In genomic region chr20:51767018-51767866, GRCh38 we compare ENCODE assay signal across 8 cellular contexts. TPM values are rescaled to one million over a fixed set of nuclear protein-coding genes. Genes with fewer than 3 reads are reported as not detected.
DNase-seq lines count a peak whose midpoint lies in the region; ATAC-seq and TF ChIP-seq lines count a peak whose summit lies in the region.

No MANE protein-coding gene starts in this region.

- H3K4me1 ChIP-seq in foreskin keratinocyte (no peaks in the 10 kb centered on the region), stomach smooth muscle (ENCODE audit: control insufficient read depth, insufficient read depth, low read length) (peaks cover 12% of the 10 kb centered on the region)

- peak overlapping the region; percentile 79 to 82 for H3K9ac ChIP-seq in stomach smooth muscle (ENCODE audit: low read length in 2 of 2)

- DNase-seq in AG08396 (ENCODE audit: low spot score), result peak; percentile 55
- DNase-seq in H4 (ENCODE audit: low spot score), result peak; percentile 57
- peak; percentile 80 to 87 for DNase-seq in NCI-H524 (lab: John Stamatoyannopoulos, UW)
- DNase-seq in activated T-helper 1 cell treated with anti-CD3 and anti-CD28 coated beads, Interleukin-12 subunit alpha, Interleukin-12 subunit beta, Interleukin-2, Interleukin-4 antibody, amounts not matched to agents 30 ng/mL and 10 ng/mL and 1 ng/mL, durations not matched to agents 14 hours and 24 hours and 36 hours (ENCODE audit: low spot score), result peak; percentile 60
- peak; percentile 44 to 64 for DNase-seq in foreskin keratinocyte
- peak; percentile 52 for DNase-seq in natural killer cell

- peaks cover 5% of the 10 kb centered on the region for H3K27me3 ChIP-seq in foreskin keratinocyte
- no peaks in the 10 kb centered on the region for H3K27me3 ChIP-seq in stomach smooth muscle (ENCODE audit: control insufficient read depth in 1 of 2, insufficient read depth in 2 of 2, low read length in 2 of 2)

- H3K4me3 Mint-ChIP-seq in activated T-helper 1 cell treated with anti-CD3 and anti-CD28 coated beads, Interleukin-12 subunit alpha, Interleukin-12 subunit beta, Interleukin-2, Interleukin-4 antibody, amounts not matched to agents 30 ng/mL and 10 ng/mL and 1 ng/mL, durations not matched to agents 14 hours and 24 hours and 36 hours, result peak overlapping the region; percentile 69
- peak overlapping the region; percentile 85 for H3K4me3 Mint-ChIP-seq in natural killer cell

- H3K4me3 ChIP-seq in stomach smooth muscle (ENCODE audit: low read length in 2 of 2), result peak overlapping the region; percentile 87 to 92

- intact Hi-C loops in activated T-helper 1 cell treated with anti-CD3 and anti-CD28 coated beads, Interleukin-12 subunit alpha, Interleukin-12 subunit beta, Interleukin-2, Interleukin-4 antibody, amounts not matched to agents 30 ng/mL and 10 ng/mL and 1 ng/mL, durations not matched to agents 14 hours and 24 hours and 36 hours (cut with micrococcal nuclease), result loop anchor here (1.0 to 10.0 kb wide), 5 partner anchors 34 to 132 kb away; no protein-coding TSS in a partner anchor
- intact Hi-C loops in natural killer cell (cut with micrococcal nuclease), result no loop called here

- H3K9me3 Mint-ChIP-seq in activated T-helper 1 cell treated with anti-CD3 and anti-CD28 coated beads, Interleukin-12 subunit alpha, Interleukin-12 subunit beta, Interleukin-2, Interleukin-4 antibody, amounts not matched to agents 30 ng/mL and 10 ng/mL and 1 ng/mL, durations not matched to agents 14 hours and 24 hours and 36 hours, result no peaks in the 10 kb centered on the region
- H3K9me3 Mint-ChIP-seq in natural killer cell, result no peaks in the 10 kb centered on the region

- TF ChIP-seq CTCF in foreskin keratinocyte (conservative IDR thresholded peaks at IDR 0.05) (peak; percentile 8), natural killer cell (IDR thresholded peaks at IDR 0.05) (no peak)

- peak overlapping the region; percentile 33 for H3K27ac ChIP-seq in foreskin keratinocyte
- peak overlapping the region; percentile 18 for H3K27ac ChIP-seq in stomach smooth muscle (ENCODE audit: low read length)

- H3K36me3 Mint-ChIP-seq in activated T-helper 1 cell treated with anti-CD3 and anti-CD28 coated beads, Interleukin-12 subunit alpha, Interleukin-12 subunit beta, Interleukin-2, Interleukin-4 antibody, amounts not matched to agents 30 ng/mL and 10 ng/mL and 1 ng/mL, durations not matched to agents 14 hours and 24 hours and 36 hours (ENCODE audit: low read depth), result peaks cover 5% of the 10 kb centered on the region
- no peaks in the 10 kb centered on the region for H3K36me3 Mint-ChIP-seq in natural killer cell

- peaks cover 9% of the 10 kb centered on the region for H3K4me1 Mint-ChIP-seq in activated T-helper 1 cell treated with anti-CD3 and anti-CD28 coated beads, Interleukin-12 subunit alpha, Interleukin-12 subunit beta, Interleukin-2, Interleukin-4 antibody, amounts not matched to agents 30 ng/mL and 10 ng/mL and 1 ng/mL, durations not matched to agents 14 hours and 24 hours and 36 hours (ENCODE audit: low read depth)
- peaks cover 16 to 20% of the 10 kb centered on the region in 2 donors for H3K4me1 Mint-ChIP-seq in natural killer cell

- no peak overlapping the region for H3K27ac Mint-ChIP-seq in activated T-helper 1 cell treated with anti-CD3 and anti-CD28 coated beads, Interleukin-12 subunit alpha, Interleukin-12 subunit beta, Interleukin-2, Interleukin-4 antibody, amounts not matched to agents 30 ng/mL and 10 ng/mL and 1 ng/mL, durations not matched to agents 14 hours and 24 hours and 36 hours
- H3K27ac Mint-ChIP-seq in natural killer cell, result peak overlapping the region; percentile 22 to 67

- no peaks in the 10 kb centered on the region for H3K36me3 ChIP-seq in stomach smooth muscle (ENCODE audit: control insufficient read depth in 2 of 2, insufficient read depth in 2 of 2, low read length in 2 of 2)

- ATAC-seq in foreskin keratinocyte (peak; percentile 91), natural killer cell (peak; percentile 80 to 87 (median 84)), GM21528 (IDR thresholded peaks at IDR 0.05; ENCODE audit: low FRiP score, unreplicated experiment) (no peak)

- peaks cover 27% of the 10 kb centered on the region for H3K27me3 Mint-ChIP-seq in activated T-helper 1 cell treated with anti-CD3 and anti-CD28 coated beads, Interleukin-12 subunit alpha, Interleukin-12 subunit beta, Interleukin-2, Interleukin-4 antibody, amounts not matched to agents 30 ng/mL and 10 ng/mL and 1 ng/mL, durations not matched to agents 14 hours and 24 hours and 36 hours (ENCODE audit: insufficient read depth)
- H3K27me3 Mint-ChIP-seq in natural killer cell (ENCODE audit: low read depth in 2 of 2), result peaks cover 0 to 18% of the 10 kb centered on the region in 2 donors

- H3K9me3 ChIP-seq in stomach smooth muscle (ENCODE audit: control insufficient read depth in 2 of 2, low read length in 2 of 2), result no peaks in the 10 kb centered on the region

RNA-seq across cellular contexts. Expression of gene ATP9A, which starts 0.9 kb away (rescaled TPM):
- total RNA-seq in H4 (2014; rRNA removed; shearing (Covaris generic)), result 3.6 and 4.1 TPM in 2 replicates
- total RNA-seq in activated T-helper 1 cell treated with anti-CD3 and anti-CD28 coated beads, Interleukin-12 subunit alpha, Interleukin-12 subunit beta, Interleukin-2, Interleukin-4 antibody, amounts not matched to agents 30 ng/mL and 10 ng/mL and 1 ng/mL, durations not matched to agents 14 hours and 24 hours and 36 hours, result 19.6 and 20.6 TPM in 2 replicates
- total RNA-seq in foreskin keratinocyte (5.9 and 8.7 TPM in 2 replicates), natural killer cell (10 to 100 TPM in 1 of 3 donors, 1 to 10 TPM in 2; 1.4 to 46.8 (median 1.9) TPM)
- polyA plus RNA-seq in foreskin keratinocyte, result 1.1 and 1.7 TPM in 2 replicates

RNA-seq across cellular contexts. Expression of gene SALL4, which starts 35.1 kb away (rescaled TPM):
- not detected in 2 replicates for total RNA-seq in H4 (2014; rRNA removed; shearing (Covaris generic))
- total RNA-seq in activated T-helper 1 cell treated with anti-CD3 and anti-CD28 coated beads, Interleukin-12 subunit alpha, Interleukin-12 subunit beta, Interleukin-2, Interleukin-4 antibody, amounts not matched to agents 30 ng/mL and 10 ng/mL and 1 ng/mL, durations not matched to agents 14 hours and 24 hours and 36 hours, result 0.54 and 1.0 TPM in 2 replicates
- total RNA-seq in foreskin keratinocyte, result 0.32 and 0.68 TPM in 2 replicates
- polyA plus RNA-seq in foreskin keratinocyte, result 0.10 and 0.29 TPM in 2 replicates
- total RNA-seq in natural killer cell, result 1 to 10 TPM in 1 of 3 donors, under 1 TPM in 2; 0.33 to 2.9 (median 0.42) TPM
